8 cellular contexts compared by ENCODE assay signal in genomic region chr16:57764341-57765159, GRCh38. TPM values are rescaled to one million over a fixed set of nuclear protein-coding genes. Genes with fewer than 3 reads are reported as not detected.
DNase-seq lines count a peak whose midpoint lies in the region; ATAC-seq, FAIRE-seq and TF ChIP-seq lines count a peak whose summit lies in the region.

No MANE protein-coding gene starts in this region.

- no peak for TF ChIP-seq POLR2A in H54 (IDR thresholded peaks at IDR 0.05; ENCODE audit: low read depth, low read length)

- H3K27ac ChIP-seq in fibroblast of lung (ENCODE audit: insufficient read depth, low read length) = peak overlapping the region; percentile 77

- TF ChIP-seq CTCF in fibroblast of lung (conservative IDR thresholded peaks at IDR 0.05 in 1 of 2, IDR thresholded peaks at IDR 0.05 in 1 of 2; ENCODE audit: low read depth in 1 of 2, low read length in 2 of 2) = no peak

- peaks cover 7% of the 10 kb centered on the region for H3K4me1 ChIP-seq in fibroblast of lung (ENCODE audit: control insufficient read depth, extremely low read depth, insufficient read depth, low read length)

- H3K9me3 ChIP-seq in fibroblast of lung (ENCODE audit: control insufficient read depth, insufficient read depth, low read depth, low read length) = no peaks in the 10 kb centered on the region

- no peaks in the 10 kb centered on the region for H3K27me3 ChIP-seq in fibroblast of lung (ENCODE audit: control insufficient read depth, insufficient read depth, low read length)

- ATAC-seq in GM19397 (IDR thresholded peaks at IDR 0.05; ENCODE audit: unreplicated experiment) = no peak

- peak; percentile 93 for FAIRE-seq in H54 (lab: Jason Lieb, UNC)

- H4K20me1 ChIP-seq in fibroblast of lung (ENCODE audit: control insufficient read depth, extremely low read depth, insufficient read depth, low read length) = no peaks in the 10 kb centered on the region

- H3K4me2 ChIP-seq in fibroblast of lung (ENCODE audit: extremely low read depth, insufficient read depth, low read length) = peak overlapping the region; percentile 73

- DNase-seq in CMK (ENCODE audit: low read depth) = peak; percentile 86
- peak; percentile 70 for DNase-seq in H54 (ENCODE audit: insufficient read length, low spot score)
- DNase-seq in SKM-1 (lab: John Stamatoyannopoulos, UW; ENCODE audit: unreplicated experiment) = peak; percentile 9
- DNase-seq in fibroblast of lung (ENCODE audit: low read depth in 2 of 2) = peak; percentile 80 to 83
- DNase-seq in skeletal muscle cell (ENCODE audit: low read depth) = peak; percentile 55
- DNase-seq in NCI-H1092 (lab: John Stamatoyannopoulos, UW) = no peak
- no peak for DNase-seq in NCI-H2081 treated with DMSO at 0.1 percent for 48 hours (lab: John Stamatoyannopoulos, UW)

- H3K79me2 ChIP-seq in fibroblast of lung (ENCODE audit: control insufficient read depth, insufficient read depth, low read length) = no peaks in the 10 kb centered on the region

- H2AFZ ChIP-seq in fibroblast of lung (ENCODE audit: low read length) = peak overlapping the region; percentile 43

- H3K4me3 ChIP-seq in fibroblast of lung (replicated peaks in 1 of 4; ENCODE audit: control extremely low read depth in 1 of 4, insufficient read depth in 1 of 4, low read depth in 3 of 4, low read length in 4 of 4) = no peak overlapping the region
- H3K4me3 ChIP-seq in skeletal muscle cell (ENCODE audit: low read depth, low read length) = no peak overlapping the region

- H3K36me3 ChIP-seq in fibroblast of lung (ENCODE audit: control insufficient read depth, insufficient read depth, low read length) = peaks cover 19% of the 10 kb centered on the region

- no peak overlapping the region for H3K9ac ChIP-seq in fibroblast of lung (ENCODE audit: insufficient read depth, low read length)

RNA-seq across cellular contexts. Expression of gene KATNB1, which starts 29.0 kb away (rescaled TPM):
- total RNA-seq in fibroblast of lung = 11.0 and 15.2 TPM in 2 replicates
- 6.7 and 9.5 TPM in 2 replicates for polyA plus RNA-seq in fibroblast of lung
- 10.3 and 14.8 TPM in 2 replicates for polyA plus RNA-seq in fibroblast of lung (2012)
- polyA minus RNA-seq in fibroblast of lung (ENCODE audit: low replicate concordance) = 21.2 and 28.2 TPM in 2 replicates

RNA-seq across cellular contexts. Expression of gene KIFC3, which starts 37.7 kb away (rescaled TPM):
- total RNA-seq in fibroblast of lung = 30.3 and 44.9 TPM in 2 replicates
- polyA plus RNA-seq in fibroblast of lung = 13.8 and 17.8 TPM in 2 replicates
- polyA plus RNA-seq in fibroblast of lung (2012) = 20.3 and 31.8 TPM in 2 replicates
- 41.5 and 58.1 TPM in 2 replicates for polyA minus RNA-seq in fibroblast of lung (ENCODE audit: low replicate concordance)

Comparison
In these comparisons a context has a peak if more than half of its experiments do, and no peak if none do; other contexts are left out.
1. DNase-seq: peak in CMK (single experiment), H54 (single experiment), SKM-1 (single experiment), fibroblast of lung (2 of 2) and skeletal muscle cell (single experiment); none in NCI-H1092 (single experiment) and NCI-H2081 treated with DMSO at 0.1 percent for 48 hours (single experiment).